ENCODE assay signal across 20 cellular contexts in the genomic region with DNA sequence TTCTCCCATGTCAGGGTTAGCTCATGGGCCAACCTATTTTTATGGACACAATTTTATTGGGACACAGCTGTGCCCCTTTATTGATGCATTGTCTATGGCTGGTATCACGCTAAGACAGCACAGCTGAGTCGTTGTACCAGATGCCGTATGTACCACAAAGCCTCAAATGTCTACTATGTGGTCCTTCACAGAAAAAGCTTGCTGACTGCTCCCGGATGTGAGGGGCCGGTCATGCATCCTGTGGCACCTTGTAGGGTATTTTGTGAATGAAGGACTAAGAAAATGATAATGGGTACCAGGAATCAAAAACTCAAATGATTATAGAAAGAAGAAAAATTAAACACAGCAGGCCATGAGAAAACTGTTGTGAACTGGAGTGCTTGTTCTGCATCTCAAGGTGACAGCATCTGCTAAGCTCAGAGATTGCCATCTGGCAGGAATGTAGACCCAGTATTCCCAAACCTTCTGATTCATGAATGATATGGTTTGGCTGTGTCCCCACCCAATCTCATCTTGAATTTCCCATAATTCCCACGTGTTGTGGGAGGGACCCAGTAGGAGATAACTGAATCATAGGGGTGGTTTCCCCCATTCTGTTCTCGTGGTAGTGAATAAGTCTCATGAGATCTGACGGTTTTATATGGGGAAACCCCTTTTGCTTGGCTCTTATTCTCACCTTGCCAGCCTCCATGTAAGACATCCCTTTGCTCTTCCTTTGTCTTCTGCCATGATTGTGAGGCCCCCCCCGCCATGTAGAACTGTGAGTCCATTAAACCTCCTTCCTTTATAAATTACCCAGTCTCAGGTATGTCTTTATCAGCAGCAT.
"Had no signal": no experiment of that assay in that cellular context is flagged by ENCODE, and none has a peak within 500 bp of the region (broad histone marks: within the 10 kb centered on the region; RNA-seq: fewer than 3 reads in every experiment).

No MANE protein-coding gene starts in this region.

- H3K4me3 Mint-ChIP-seq: dendritic cell treated with granulocyte-macrophage colony-stimulating factor and Interleukin-4, amounts not matched to agents 40 ng/mL and 50 ng/mL, for 4 days; immature natural killer cell; naive B cell; neural crest cell; stimulated activated naive CD8-positive, alpha-beta T cell treated with anti-CD3 and anti-CD28 coated beads, Interleukin-15, Interleukin-2, amounts not matched to agents 100 ng/mL and 50 ng/mL, for 24 hours had no signal

- H3K36me3 Mint-ChIP-seq: immature natural killer cell, naive B cell had no signal

- DNase-seq: activated CD4-positive, alpha-beta T cell treated with anti-CD3 and anti-CD28 coated beads for 4 hours; activated CD8-positive, alpha-beta memory T cell treated with anti-CD3 and anti-CD28 coated beads for 24 hours; activated CD8-positive, alpha-beta memory T cell treated with anti-CD3 and anti-CD28 coated beads, Interleukin-2, amount 50 U/mL, for 48 hours; adrenal gland; effector memory CD4-positive, alpha-beta T cell; immature natural killer cell; kidney glomerular epithelial cell; mesenchymal stem cell; mucosa of descending colon; naive B cell; stimulated activated CD4-positive, alpha-beta T cell treated with anti-CD3 and anti-CD28 coated beads, Interleukin-12 subunit alpha, Interleukin-12 subunit beta, amount 100 ng/mL, for 4 hours; stimulated activated CD4-positive, alpha-beta T cell treated with anti-CD3 and anti-CD28 coated beads, Interleukin-1b, Interleukin-23, amount 100 ng/mL, for 48 hours; T-helper 2 cell; transverse colon had no signal

- H3K27ac ChIP-seq: adrenal gland, esophagus muscularis mucosa, suprapubic skin, transverse colon had no signal

- H3K4me3 ChIP-seq: adrenal gland, esophagus muscularis mucosa, mucosa of descending colon, suprapubic skin, transverse colon had no signal

- H3K27me3 ChIP-seq: adrenal gland, suprapubic skin had no signal

- H3K9me3 ChIP-seq: adrenal gland, esophagus muscularis mucosa, mucosa of descending colon, suprapubic skin, transverse colon had no signal

- H3K36me3 ChIP-seq: adrenal gland, esophagus muscularis mucosa, suprapubic skin, transverse colon had no signal

- H3K27me3 Mint-ChIP-seq: progenitor cell of endocrine pancreas; stimulated activated naive CD8-positive, alpha-beta T cell treated with anti-CD3 and anti-CD28 coated beads, Interleukin-15, Interleukin-2, amounts not matched to agents 100 ng/mL and 50 ng/mL, for 24 hours had no signal

- ATAC-seq: mucosa of descending colon had no signal

- H3K9me3 Mint-ChIP-seq: dendritic cell treated with granulocyte-macrophage colony-stimulating factor and Interleukin-4, amounts not matched to agents 40 ng/mL and 50 ng/mL, for 4 days; immature natural killer cell; stimulated activated naive CD8-positive, alpha-beta T cell treated with anti-CD3 and anti-CD28 coated beads, Interleukin-15, Interleukin-2, amounts not matched to agents 100 ng/mL and 50 ng/mL, for 24 hours had no signal
